8 cellular contexts compared by ENCODE assay signal in genomic region chr6:26045046-26045938, GRCh38. TPM values are rescaled to one million over a fixed set of nuclear protein-coding genes. Genes with fewer than 3 reads are reported as not detected.
A peak's percentile ranks its signal among the peaks of the same experiment; 100 is the strongest.
DNase-seq lines count a peak whose midpoint lies in the region; ATAC-seq and TF ChIP-seq lines count a peak whose summit lies in the region.

No MANE protein-coding gene starts in this region.

- H3K27ac ChIP-seq in BLaER1 treated with 17β-estradiol and CSF1 and Interleukin-3, amounts not matched to agents 10 nM and 100 nM: peak overlapping the region; percentile 38 to 87 (median 78); a peak in 19 of 22 replicates
- H3K27ac ChIP-seq in RWPE2 (ENCODE audit: poor library complexity, severe bottlenecking) (peak overlapping the region; percentile 91), trophoblast cell (ENCODE audit: low read depth, low read length) (peak overlapping the region; percentile 76)

- H3K4me2 ChIP-seq in BLaER1 treated with 17β-estradiol and CSF1 and Interleukin-3, amounts not matched to agents 10 nM and 100 nM: peak overlapping the region; percentile 78 to 97 (median 85)
- H3K4me2 ChIP-seq in trophoblast cell (ENCODE audit: low read length): peak overlapping the region; percentile 73

- peak overlapping the region; percentile 46 to 71 (median 58) for H3K4me3 ChIP-seq in BLaER1 treated with 17β-estradiol and CSF1 and Interleukin-3, amounts not matched to agents 10 nM and 100 nM
- peak overlapping the region; percentile 40 for H3K4me3 ChIP-seq in RWPE2 (ENCODE audit: severe bottlenecking)
- H3K4me3 ChIP-seq in trophoblast cell (ENCODE audit: low read depth, low read length): peak overlapping the region; percentile 70

- H3K4ac ChIP-seq in trophoblast cell (ENCODE audit: low read depth, low read length): no peak overlapping the region

- TF ChIP-seq CTCF in RWPE2 (IDR thresholded peaks at IDR 0.05; ENCODE audit: poor library complexity, severe bottlenecking): peak; percentile 18

- H2BK120ac ChIP-seq in trophoblast cell (ENCODE audit: insufficient read depth, low read length, poor library complexity): peak overlapping the region; percentile 36

- ATAC-seq in GM19372 (IDR thresholded peaks at IDR 0.05; ENCODE audit: low read depth, unreplicated experiment): peak; percentile 48
- ATAC-seq in HG03520 (IDR thresholded peaks at IDR 0.05; ENCODE audit: unreplicated experiment): peak; percentile 46
- peak; percentile 68 for ATAC-seq in RWPE2 (ENCODE audit: low read depth)

- H3K79me1 ChIP-seq in trophoblast cell (ENCODE audit: low read length): peaks cover 16% of the 10 kb centered on the region

- H3K18ac ChIP-seq in trophoblast cell (ENCODE audit: low read length): peak overlapping the region; percentile 80

- H3K9ac ChIP-seq in BLaER1 treated with 17β-estradiol and CSF1 and Interleukin-3, amounts not matched to agents 10 nM and 100 nM: peak overlapping the region; percentile 49 to 81 (median 76); a peak in 21 of 22 replicates
- H3K9ac ChIP-seq in trophoblast cell (ENCODE audit: low read length): peak overlapping the region; percentile 46

- H2BK5ac ChIP-seq in trophoblast cell (ENCODE audit: low read depth, low read length, poor library complexity): peak overlapping the region; percentile 90

- no peaks in the 10 kb centered on the region; a peak in 1 of 22 replicates for H4K20me1 ChIP-seq in BLaER1 treated with 17β-estradiol and CSF1 and Interleukin-3, amounts not matched to agents 10 nM and 100 nM

- H4K91ac ChIP-seq in trophoblast cell (ENCODE audit: low read depth, low read length): peak overlapping the region; percentile 86

- H4K12ac ChIP-seq in trophoblast cell (ENCODE audit: low read depth, low read length): no peak overlapping the region

- H3K9me3 ChIP-seq in BLaER1 treated with 17β-estradiol and CSF1 and Interleukin-3, amounts not matched to agents 10 nM and 100 nM (replicated peaks in 1 of 11): peaks cover 11 to 40% (median 35%) of the 10 kb centered on the region in 11 experiments; a peak in 20 of 22 replicates
- H3K9me3 ChIP-seq in RWPE2 (ENCODE audit: severe bottlenecking) (no peaks in the 10 kb centered on the region), trophoblast cell (ENCODE audit: insufficient read depth, low read depth, low read length) (peaks cover 6% of the 10 kb centered on the region)

- H3K23ac ChIP-seq in trophoblast cell (ENCODE audit: low read length): no peak overlapping the region

- peaks cover 1% of the 10 kb centered on the region for H3K79me2 ChIP-seq in trophoblast cell (ENCODE audit: control insufficient read depth, insufficient read depth, low read length, poor library complexity)

- no peak overlapping the region for H2AFZ ChIP-seq in trophoblast cell (ENCODE audit: insufficient read depth, low read length, poor library complexity)

- no CpG with 5 or more reads among the region's 48 CpGs for WGBS in trophoblast cell (ENCODE audit: extremely low coverage, insufficient coverage, insufficient read length)

- H3K27me3 ChIP-seq in BLaER1 treated with 17β-estradiol and CSF1 and Interleukin-3, amounts not matched to agents 10 nM and 100 nM: peaks cover 42 to 64% (median 60%) of the 10 kb centered on the region in 11 experiments
- no peaks in the 10 kb centered on the region for H3K27me3 ChIP-seq in RWPE2 (ENCODE audit: insufficient read depth, poor library complexity, severe bottlenecking)
- H3K27me3 ChIP-seq in trophoblast cell (ENCODE audit: insufficient read depth, low read length): no peaks in the 10 kb centered on the region

- H4K8ac ChIP-seq in trophoblast cell (ENCODE audit: low read depth, low read length): peak overlapping the region; percentile 58

- peak overlapping the region; percentile 96 for H2BK12ac ChIP-seq in trophoblast cell (ENCODE audit: low read length)

- H3K14ac ChIP-seq in trophoblast cell (ENCODE audit: low read length): peak overlapping the region; percentile 84

- DNase-seq in RWPE2 (ENCODE audit: low spot score) (no peak), germinal center (ENCODE audit: low spot score) (peak; percentile 94), trophoblast cell (peak; percentile 92 to 99), NK-92 (lab: John Stamatoyannopoulos, UW; ENCODE audit: unreplicated experiment) (no peak)
- DNase-seq in activated naive CD4-positive, alpha-beta T cell treated with anti-CD3 and anti-CD28 coated beads, Interleukin-2, amount 50 U/mL, for 16 hours: peak; percentile 66

- H3K36me3 ChIP-seq in BLaER1 treated with 17β-estradiol and CSF1 and Interleukin-3, amounts not matched to agents 10 nM and 100 nM: no peaks in the 10 kb centered on the region
- no peaks in the 10 kb centered on the region for H3K36me3 ChIP-seq in RWPE2 (ENCODE audit: low read depth)
- peaks cover 4 to 5% of the 10 kb centered on the region in 2 experiments for H3K36me3 ChIP-seq in trophoblast cell (ENCODE audit: control insufficient read depth in 1 of 2, insufficient read depth in 2 of 2, low read length in 2 of 2)

- H3K4me1 ChIP-seq in BLaER1 treated with 17β-estradiol and CSF1 and Interleukin-3, amounts not matched to agents 10 nM and 100 nM: peaks cover 21 to 32% (median 25%) of the 10 kb centered on the region in 10 experiments; a peak in 18 of 20 replicates
- H3K4me1 ChIP-seq in RWPE2 (ENCODE audit: insufficient read depth, poor library complexity, severe bottlenecking) (peaks cover 9% of the 10 kb centered on the region), trophoblast cell (ENCODE audit: control insufficient read depth in 1 of 2, insufficient read depth in 2 of 2, low read length in 2 of 2) (peaks cover 4 to 8% of the 10 kb centered on the region in 2 experiments)

- peak overlapping the region; percentile 88 for H2AK5ac ChIP-seq in trophoblast cell (ENCODE audit: low read length)

RNA-seq across cellular contexts. Expression of gene HFE, which starts 41.9 kb away (rescaled TPM):
- 1.7 and 1.8 TPM in 2 replicates for polyA plus RNA-seq in trophoblast cell (2013)

Comparison
In these comparisons a context has a peak if more than half of its experiments do, and no peak if none do; other contexts are left out.
1. DNase-seq: peak in activated naive CD4-positive, alpha-beta T cell treated with anti-CD3 and anti-CD28 coated beads, Interleukin-2, amount 50 U/mL, for 16 hours (single experiment), germinal center (single experiment) and trophoblast cell (2 of 2); none in RWPE2 (single experiment) and NK-92 (single experiment).
2. Peak in every context shown above with its lines, with median percentiles within 50 percentile points of each other: H3K27ac ChIP-seq, H3K4me3 ChIP-seq and ATAC-seq.